Comparison of ENCODE assay signal across 18 cellular contexts in genomic region chr12:119704065-119704747, GRCh38. TPM values are rescaled to one million over a fixed set of nuclear protein-coding genes. Genes with fewer than 3 reads are reported as not detected.
DNase-seq lines count a peak whose midpoint lies in the region; ATAC-seq, FAIRE-seq and TF ChIP-seq lines count a peak whose summit lies in the region.
"Had no signal": no experiment of that assay in that cellular context is flagged by ENCODE, and none has a peak within 500 bp of the region (broad histone marks: within the 10 kb centered on the region; RNA-seq: fewer than 3 reads in every experiment).

No MANE protein-coding gene starts in this region.

- TF ChIP-seq POLR2A in breast epithelium (IDR thresholded peaks at IDR 0.05) (no peak), thyroid gland (IDR thresholded peaks at IDR 0.05) (no peak), suprapubic skin (IDR thresholded peaks at IDR 0.05) (no peak), GM12891 (IDR thresholded peaks at IDR 0.05; ENCODE audit: low read depth, low read length) (no peak)

- H3K4me3 ChIP-seq in breast epithelium (no peak overlapping the region), thyroid gland (replicated peaks in 1 of 3) (no peak overlapping the region), suprapubic skin (no peak overlapping the region)
- H3K4me3 ChIP-seq: sigmoid colon, thoracic aorta had no signal

- H3K36me3 ChIP-seq in breast epithelium (no peaks in the 10 kb centered on the region), thyroid gland (no peaks in the 10 kb centered on the region), suprapubic skin (no peaks in the 10 kb centered on the region)
- H3K36me3 ChIP-seq: sigmoid colon, thoracic aorta had no signal

- H3K36me3 Mint-ChIP-seq in MCF 10A (ENCODE audit: insufficient read depth, unreplicated experiment) = peaks cover 9% of the 10 kb centered on the region

- no peaks in the 10 kb centered on the region for H3K27me3 ChIP-seq in breast epithelium
- H3K27me3 ChIP-seq in thyroid gland = no peaks in the 10 kb centered on the region
- H3K27me3 ChIP-seq in suprapubic skin = no peaks in the 10 kb centered on the region
- H3K27me3 ChIP-seq: foreskin keratinocyte, sigmoid colon had no signal

- no peak overlapping the region for H3K4me3 Mint-ChIP-seq in MCF 10A (ENCODE audit: unreplicated experiment)
- H3K4me3 Mint-ChIP-seq: activated naive CD8-positive, alpha-beta T cell treated with anti-CD3 and anti-CD28 coated beads, Interleukin-2, amount 50 U/mL, for 24 hours; dendritic cell treated with granulocyte-macrophage colony-stimulating factor and Interleukin-4, amounts not matched to agents 40 ng/mL and 50 ng/mL, for 4 days had no signal

- intact Hi-C loops in MCF 10A (cut with micrococcal nuclease) = no loop called here
- intact Hi-C loops in breast epithelium (cut with DNase I; ENCODE audit: low total_unique reads) = no loop called here
- intact Hi-C loops in left ventricle myocardium superior (cut with micrococcal nuclease) = no loop called here
- intact Hi-C loops in thyroid gland (cut with DNase I) = no loop called here

- H3K27me3 Mint-ChIP-seq in MCF 10A (ENCODE audit: insufficient read depth, unreplicated experiment) = no peaks in the 10 kb centered on the region
- H3K27me3 Mint-ChIP-seq: activated naive CD8-positive, alpha-beta T cell treated with anti-CD3 and anti-CD28 coated beads, Interleukin-2, amount 50 U/mL, for 24 hours; dendritic cell treated with granulocyte-macrophage colony-stimulating factor and Interleukin-4, amounts not matched to agents 40 ng/mL and 50 ng/mL, for 4 days had no signal

- no TSS peak for BruUV-seq in MCF 10A (replicated peaks; lab: Mats Ljungman, UMichigan)

- H3K4me1 ChIP-seq in breast epithelium (no peaks in the 10 kb centered on the region), thyroid gland (peaks cover 6 to 16% of the 10 kb centered on the region in 2 donors), suprapubic skin (no peaks in the 10 kb centered on the region)
- H3K4me1 ChIP-seq: foreskin keratinocyte, sigmoid colon had no signal

- peak; percentile 87 for ATAC-seq in left ventricle myocardium superior
- ATAC-seq: activated naive CD8-positive, alpha-beta T cell treated with anti-CD3 and anti-CD28 coated beads, Interleukin-2, amount 50 U/mL, for 24 hours; foreskin keratinocyte had no signal

- WGBS in thyroid gland, 2 donors = 87 to 89% methylated on average over 16 of the region's 16 CpGs
- WGBS in suprapubic skin = 76% methylated on average over 15 of the region's 16 CpGs

- no peak for TF ChIP-seq EP300 in suprapubic skin (IDR thresholded peaks at IDR 0.05)

- TF ChIP-seq CTCF in MCF 10A (IDR thresholded peaks at IDR 0.05; ENCODE audit: unreplicated experiment) (no peak), breast epithelium (IDR thresholded peaks at IDR 0.05) (no peak), thyroid gland (IDR thresholded peaks at IDR 0.05) (no peak), suprapubic skin (IDR thresholded peaks at IDR 0.05) (no peak)

- no peak for FAIRE-seq in GM12891 (lab: Jason Lieb, UNC)

- H3K27ac Mint-ChIP-seq in MCF 10A (ENCODE audit: low read depth, unreplicated experiment) = no peak overlapping the region
- H3K27ac Mint-ChIP-seq: activated naive CD8-positive, alpha-beta T cell treated with anti-CD3 and anti-CD28 coated beads, Interleukin-2, amount 50 U/mL, for 24 hours; dendritic cell treated with granulocyte-macrophage colony-stimulating factor and Interleukin-4, amounts not matched to agents 40 ng/mL and 50 ng/mL, for 4 days had no signal

- H3K4me1 Mint-ChIP-seq in MCF 10A (ENCODE audit: insufficient read depth, unreplicated experiment) = no peaks in the 10 kb centered on the region
- H3K4me1 Mint-ChIP-seq: activated naive CD8-positive, alpha-beta T cell treated with anti-CD3 and anti-CD28 coated beads, Interleukin-2, amount 50 U/mL, for 24 hours had no signal

- H3K27ac ChIP-seq in breast epithelium = peak overlapping the region in 1 of 2 donors; percentile 55
- peak overlapping the region; percentile 77 for H3K27ac ChIP-seq in angular gyrus (ENCODE audit: low read depth, low read length)
- peak overlapping the region in 2 of 3 donors; percentile 36 to 42 for H3K27ac ChIP-seq in thyroid gland
- H3K27ac ChIP-seq in suprapubic skin = no peak overlapping the region
- H3K27ac ChIP-seq: 22Rv1, foreskin keratinocyte, sigmoid colon, thoracic aorta had no signal

- DNase-seq in MCF 10A (ENCODE audit: unreplicated experiment) = peak; percentile 23
- no peak for DNase-seq in breast epithelium (ENCODE audit: low spot score in 2 of 2)
- peak; percentile 52 for DNase-seq in left ventricle myocardium superior
- no peak for DNase-seq in thyroid gland
- DNase-seq in NCI-H345 treated with DMSO at 0.1 percent for 48 hours (lab: John Stamatoyannopoulos, UW; ENCODE audit: unreplicated experiment) = no peak
- DNase-seq in suprapubic skin (ENCODE audit: low spot score in 2 of 2) = no peak
- DNase-seq in GM12891 (ENCODE audit: insufficient read length, low spot score) = no peak
- DNase-seq: activated CD4-positive, alpha-beta T cell treated with anti-CD3 and anti-CD28 coated beads for 1 hour; activated naive CD8-positive, alpha-beta T cell treated with anti-CD3 and anti-CD28 coated beads, Interleukin-2, amount 50 U/mL, for 24 hours; foreskin keratinocyte; islet precursor cell; Kasumi-1; NK-92 treated with Interleukin-12 subunit alpha and Interleukin-12 subunit beta, amount 100 ng/mL, for 24 hours; sigmoid colon had no signal

- CTCF ChIA-PET in MCF 10A (lab: Yijun Ruan, JAX) = no interaction called here

- H3K9me3 Mint-ChIP-seq in MCF 10A (ENCODE audit: unreplicated experiment) = no peaks in the 10 kb centered on the region
- H3K9me3 Mint-ChIP-seq: activated naive CD8-positive, alpha-beta T cell treated with anti-CD3 and anti-CD28 coated beads, Interleukin-2, amount 50 U/mL, for 24 hours; dendritic cell treated with granulocyte-macrophage colony-stimulating factor and Interleukin-4, amounts not matched to agents 40 ng/mL and 50 ng/mL, for 4 days had no signal

- POLR2A ChIA-PET in MCF 10A (lab: Yijun Ruan, JAX) = no interaction called here

- H3K9me3 ChIP-seq in breast epithelium (no peaks in the 10 kb centered on the region), thyroid gland (no peaks in the 10 kb centered on the region), suprapubic skin (no peaks in the 10 kb centered on the region)
- H3K9me3 ChIP-seq: sigmoid colon, thoracic aorta had no signal

TF ChIP-seq in GM12891, 5 proteins besides CTCF, POLR2A, EP300 and RAD21:
- TF ChIP-seq POLR2AphosphoS5 (IDR thresholded peaks at IDR 0.05; ENCODE audit: low read depth, low read length) (no peak), SPI1 (IDR thresholded peaks at IDR 0.05; ENCODE audit: low read depth, low read length) (no peak), POU2F2 (IDR thresholded peaks at IDR 0.05; ENCODE audit: low read depth, low read length) (no peak), TAF1 (IDR thresholded peaks at IDR 0.05; ENCODE audit: low read depth, low read length) (no peak)

RNA-seq across cellular contexts. Expression of gene PRKAB1, which starts 36.3 kb away (rescaled TPM):
- total RNA-seq in MCF 10A (2022) = 22.5 and 27.2 TPM in 2 replicates
- total RNA-seq in breast epithelium = 10 to 100 TPM; 20.2 to 39.0 (median 31.9) TPM
- 12.1 TPM for total RNA-seq in left ventricle myocardium superior
- total RNA-seq in thyroid gland = 100 to 1,000 TPM in 1 of 4 donors, 10 to 100 TPM in 3; 22.5 to 197 (median 32.3) TPM
- total RNA-seq in suprapubic skin = 10 to 100 TPM; 11.3 to 28.6 (median 15.1) TPM
- 27.4 TPM for polyA plus RNA-seq in GM12891 (2012; ENCODE audit: low read depth, missing spikeins)

Comparison
In these comparisons a context has a peak if more than half of its experiments do, and no peak if none do; other contexts are left out.
1. DNase-seq: peak in MCF 10A (single experiment) and left ventricle myocardium superior (single experiment); none in breast epithelium (0 of 2), thyroid gland (0 of 2), NCI-H345 treated with DMSO at 0.1 percent for 48 hours (single experiment), suprapubic skin (0 of 2) and GM12891 (single experiment).